Comparison of ENCODE assay signal across 1 cellular context in the genomic region with DNA sequence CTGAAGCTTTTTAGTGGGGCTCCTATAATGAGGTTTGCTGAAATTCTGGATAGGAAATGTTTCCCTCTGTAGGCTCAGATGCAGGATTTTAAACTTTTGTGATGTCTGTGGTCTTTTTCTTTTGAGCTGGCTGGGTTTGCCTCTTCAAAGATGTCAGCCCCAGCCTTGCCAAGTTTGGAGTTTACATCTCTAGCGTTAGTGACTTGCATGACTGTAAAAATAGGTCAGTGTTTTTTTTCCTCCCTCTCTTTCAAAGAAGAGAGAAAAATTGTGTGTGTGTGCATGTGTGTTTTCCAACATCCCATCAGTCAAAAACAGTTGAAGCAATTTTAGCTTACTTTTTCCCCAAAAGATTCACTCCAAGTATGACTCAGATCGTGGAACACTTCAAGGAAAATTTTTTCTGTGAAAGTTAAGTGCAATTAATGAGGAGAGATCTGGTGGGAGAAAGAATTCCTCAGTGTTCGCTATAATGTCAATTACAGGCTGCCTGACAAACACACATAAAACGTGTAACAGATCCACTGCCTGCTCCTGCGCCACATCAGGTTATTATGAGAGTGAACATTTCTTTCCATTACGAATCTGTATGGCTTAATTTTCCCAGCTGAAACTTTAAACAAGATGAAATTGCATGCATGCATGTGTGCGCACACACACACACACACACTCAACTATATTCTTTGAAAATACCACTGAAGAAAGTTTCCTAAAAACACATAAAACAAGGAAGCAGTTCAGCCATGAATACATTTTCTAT.
TF ChIP-seq lines count a peak whose summit lies in the region.

No MANE protein-coding gene starts in this region.

TF ChIP-seq in SK-N-SH, 30 proteins besides CTCF, POLR2A, EP300 and RAD21:
- TF ChIP-seq TAF1 (IDR thresholded peaks at IDR 0.05; ENCODE audit: borderline replicate concordance, low read depth, low read length) (no peak), ELF1 (IDR thresholded peaks at IDR 0.05) (no peak), CHD2 (IDR thresholded peaks at IDR 0.05; ENCODE audit: low read length, partially characterized antibody) (no peak)
